Comparison of ENCODE assay signal across 1 cellular context in the genomic region with DNA sequence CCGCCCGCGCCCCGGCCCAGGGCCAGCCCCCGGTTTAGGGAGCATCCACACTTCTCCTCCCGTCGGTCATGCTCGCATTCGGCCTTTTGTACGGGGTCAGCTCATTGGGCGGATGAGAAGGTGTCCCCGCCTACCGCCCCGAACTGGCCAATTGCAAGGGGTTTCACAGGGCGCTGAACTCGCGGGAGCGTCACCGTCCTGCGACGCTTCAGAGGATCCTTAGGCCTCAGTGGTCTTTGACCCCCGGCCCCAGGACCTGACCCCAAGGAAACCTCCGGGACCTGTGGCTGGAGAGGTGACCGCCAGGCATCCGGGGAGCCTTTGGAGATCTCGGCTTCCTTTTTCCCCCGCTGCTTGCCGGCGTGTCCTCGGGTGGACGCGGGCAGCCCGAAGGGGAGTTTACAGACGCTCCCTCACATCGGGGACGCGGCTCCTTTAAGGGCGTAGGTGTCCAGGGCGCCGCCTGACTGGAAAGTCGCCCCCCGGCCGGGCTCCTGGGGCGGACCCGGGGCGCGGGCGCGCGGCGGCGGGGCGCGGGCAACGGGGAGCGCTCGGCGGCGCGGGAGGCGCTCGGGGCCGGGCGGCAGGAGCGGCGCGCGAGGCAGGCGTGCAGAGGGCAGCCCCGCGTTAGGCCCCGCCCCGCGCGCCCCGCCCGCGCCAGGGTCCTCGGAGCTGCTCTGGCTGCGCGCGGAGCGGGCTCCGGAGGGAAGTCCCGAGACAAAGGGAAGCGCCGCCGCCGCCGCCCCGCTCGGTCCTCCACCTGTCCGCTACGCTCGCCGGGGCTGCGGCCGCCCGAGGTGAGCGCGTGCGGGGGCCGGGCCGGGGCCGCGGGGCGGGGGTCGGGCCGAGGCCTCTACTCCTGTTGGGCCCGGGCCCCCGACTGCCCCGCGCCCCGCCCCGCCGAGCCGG.
TF ChIP-seq lines count a peak whose summit lies in the region.

A gene (plus strand): TSS at position 660 of the 909 bp plus-strand sequence. CDS start 4,395 bp downstream, outside the sequence.

TF ChIP-seq in K562, 482 proteins besides CTCF, POLR2A, EP300 and RAD21 (continued from another document and continues in another):
- TF ChIP-seq, protein P1, sequence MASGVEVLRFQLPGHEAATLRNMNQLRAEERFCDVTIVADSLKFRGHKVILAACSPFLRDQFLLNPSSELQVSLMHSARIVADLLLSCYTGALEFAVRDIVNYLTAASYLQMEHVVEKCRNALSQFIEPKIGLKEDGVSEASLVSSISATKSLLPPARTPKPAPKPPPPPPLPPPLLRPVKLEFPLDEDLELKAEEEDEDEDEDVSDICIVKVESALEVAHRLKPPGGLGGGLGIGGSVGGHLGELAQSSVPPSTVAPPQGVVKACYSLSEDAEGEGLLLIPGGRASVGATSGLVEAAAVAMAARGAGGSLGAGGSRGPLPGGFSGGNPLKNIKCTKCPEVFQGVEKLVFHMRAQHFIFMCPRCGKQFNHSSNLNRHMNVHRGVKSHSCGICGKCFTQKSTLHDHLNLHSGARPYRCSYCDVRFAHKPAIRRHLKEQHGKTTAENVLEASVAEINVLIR (CRISPR knock-in tag; IDR thresholded peaks at IDR 0.05), result peak; percentile 90
- TF ChIP-seq CEBPB (tag; IDR thresholded peaks at IDR 0.05), result no peak
- TF ChIP-seq XRCC3 (IDR thresholded peaks at IDR 0.05), result no peak
- TF ChIP-seq FOXJ3 (CRISPR knock-in tag; IDR thresholded peaks at IDR 0.05), result no peak
- no peak for TF ChIP-seq ZC3H4 (CRISPR knock-in tag; IDR thresholded peaks at IDR 0.05; ENCODE audit: borderline replicate concordance)
- peak; percentile 98 for TF ChIP-seq EP400 (IDR thresholded peaks at IDR 0.05)
- no peak for TF ChIP-seq NFXL1 (CRISPR knock-in tag; IDR thresholded peaks at IDR 0.05)
- no peak for TF ChIP-seq TEAD4 (IDR thresholded peaks at IDR 0.05; ENCODE audit: low read length)
- 0 out of 2 replicates have a peak, but pooled peaks have one; percentile 54 for TF ChIP-seq TEAD4 (CRISPR knock-in tag; IDR thresholded peaks at IDR 0.05; ENCODE audit: borderline replicate concordance)
- TF ChIP-seq KAT7 (CRISPR knock-in tag; IDR thresholded peaks at IDR 0.05; ENCODE audit: borderline replicate concordance), result no peak
- TF ChIP-seq MCM5 (IDR thresholded peaks at IDR 0.05; ENCODE audit: low read depth), result no peak
- TF ChIP-seq RFX7 (CRISPR knock-in tag; IDR thresholded peaks at IDR 0.05), result no peak
- no peak for TF ChIP-seq KDM1A (IDR thresholded peaks at IDR 0.05)
- peak; percentile 63; the same call in 1 of the 2 replicates for TF ChIP-seq HLTF (IDR thresholded peaks at IDR 0.05)
- TF ChIP-seq, protein P2, sequence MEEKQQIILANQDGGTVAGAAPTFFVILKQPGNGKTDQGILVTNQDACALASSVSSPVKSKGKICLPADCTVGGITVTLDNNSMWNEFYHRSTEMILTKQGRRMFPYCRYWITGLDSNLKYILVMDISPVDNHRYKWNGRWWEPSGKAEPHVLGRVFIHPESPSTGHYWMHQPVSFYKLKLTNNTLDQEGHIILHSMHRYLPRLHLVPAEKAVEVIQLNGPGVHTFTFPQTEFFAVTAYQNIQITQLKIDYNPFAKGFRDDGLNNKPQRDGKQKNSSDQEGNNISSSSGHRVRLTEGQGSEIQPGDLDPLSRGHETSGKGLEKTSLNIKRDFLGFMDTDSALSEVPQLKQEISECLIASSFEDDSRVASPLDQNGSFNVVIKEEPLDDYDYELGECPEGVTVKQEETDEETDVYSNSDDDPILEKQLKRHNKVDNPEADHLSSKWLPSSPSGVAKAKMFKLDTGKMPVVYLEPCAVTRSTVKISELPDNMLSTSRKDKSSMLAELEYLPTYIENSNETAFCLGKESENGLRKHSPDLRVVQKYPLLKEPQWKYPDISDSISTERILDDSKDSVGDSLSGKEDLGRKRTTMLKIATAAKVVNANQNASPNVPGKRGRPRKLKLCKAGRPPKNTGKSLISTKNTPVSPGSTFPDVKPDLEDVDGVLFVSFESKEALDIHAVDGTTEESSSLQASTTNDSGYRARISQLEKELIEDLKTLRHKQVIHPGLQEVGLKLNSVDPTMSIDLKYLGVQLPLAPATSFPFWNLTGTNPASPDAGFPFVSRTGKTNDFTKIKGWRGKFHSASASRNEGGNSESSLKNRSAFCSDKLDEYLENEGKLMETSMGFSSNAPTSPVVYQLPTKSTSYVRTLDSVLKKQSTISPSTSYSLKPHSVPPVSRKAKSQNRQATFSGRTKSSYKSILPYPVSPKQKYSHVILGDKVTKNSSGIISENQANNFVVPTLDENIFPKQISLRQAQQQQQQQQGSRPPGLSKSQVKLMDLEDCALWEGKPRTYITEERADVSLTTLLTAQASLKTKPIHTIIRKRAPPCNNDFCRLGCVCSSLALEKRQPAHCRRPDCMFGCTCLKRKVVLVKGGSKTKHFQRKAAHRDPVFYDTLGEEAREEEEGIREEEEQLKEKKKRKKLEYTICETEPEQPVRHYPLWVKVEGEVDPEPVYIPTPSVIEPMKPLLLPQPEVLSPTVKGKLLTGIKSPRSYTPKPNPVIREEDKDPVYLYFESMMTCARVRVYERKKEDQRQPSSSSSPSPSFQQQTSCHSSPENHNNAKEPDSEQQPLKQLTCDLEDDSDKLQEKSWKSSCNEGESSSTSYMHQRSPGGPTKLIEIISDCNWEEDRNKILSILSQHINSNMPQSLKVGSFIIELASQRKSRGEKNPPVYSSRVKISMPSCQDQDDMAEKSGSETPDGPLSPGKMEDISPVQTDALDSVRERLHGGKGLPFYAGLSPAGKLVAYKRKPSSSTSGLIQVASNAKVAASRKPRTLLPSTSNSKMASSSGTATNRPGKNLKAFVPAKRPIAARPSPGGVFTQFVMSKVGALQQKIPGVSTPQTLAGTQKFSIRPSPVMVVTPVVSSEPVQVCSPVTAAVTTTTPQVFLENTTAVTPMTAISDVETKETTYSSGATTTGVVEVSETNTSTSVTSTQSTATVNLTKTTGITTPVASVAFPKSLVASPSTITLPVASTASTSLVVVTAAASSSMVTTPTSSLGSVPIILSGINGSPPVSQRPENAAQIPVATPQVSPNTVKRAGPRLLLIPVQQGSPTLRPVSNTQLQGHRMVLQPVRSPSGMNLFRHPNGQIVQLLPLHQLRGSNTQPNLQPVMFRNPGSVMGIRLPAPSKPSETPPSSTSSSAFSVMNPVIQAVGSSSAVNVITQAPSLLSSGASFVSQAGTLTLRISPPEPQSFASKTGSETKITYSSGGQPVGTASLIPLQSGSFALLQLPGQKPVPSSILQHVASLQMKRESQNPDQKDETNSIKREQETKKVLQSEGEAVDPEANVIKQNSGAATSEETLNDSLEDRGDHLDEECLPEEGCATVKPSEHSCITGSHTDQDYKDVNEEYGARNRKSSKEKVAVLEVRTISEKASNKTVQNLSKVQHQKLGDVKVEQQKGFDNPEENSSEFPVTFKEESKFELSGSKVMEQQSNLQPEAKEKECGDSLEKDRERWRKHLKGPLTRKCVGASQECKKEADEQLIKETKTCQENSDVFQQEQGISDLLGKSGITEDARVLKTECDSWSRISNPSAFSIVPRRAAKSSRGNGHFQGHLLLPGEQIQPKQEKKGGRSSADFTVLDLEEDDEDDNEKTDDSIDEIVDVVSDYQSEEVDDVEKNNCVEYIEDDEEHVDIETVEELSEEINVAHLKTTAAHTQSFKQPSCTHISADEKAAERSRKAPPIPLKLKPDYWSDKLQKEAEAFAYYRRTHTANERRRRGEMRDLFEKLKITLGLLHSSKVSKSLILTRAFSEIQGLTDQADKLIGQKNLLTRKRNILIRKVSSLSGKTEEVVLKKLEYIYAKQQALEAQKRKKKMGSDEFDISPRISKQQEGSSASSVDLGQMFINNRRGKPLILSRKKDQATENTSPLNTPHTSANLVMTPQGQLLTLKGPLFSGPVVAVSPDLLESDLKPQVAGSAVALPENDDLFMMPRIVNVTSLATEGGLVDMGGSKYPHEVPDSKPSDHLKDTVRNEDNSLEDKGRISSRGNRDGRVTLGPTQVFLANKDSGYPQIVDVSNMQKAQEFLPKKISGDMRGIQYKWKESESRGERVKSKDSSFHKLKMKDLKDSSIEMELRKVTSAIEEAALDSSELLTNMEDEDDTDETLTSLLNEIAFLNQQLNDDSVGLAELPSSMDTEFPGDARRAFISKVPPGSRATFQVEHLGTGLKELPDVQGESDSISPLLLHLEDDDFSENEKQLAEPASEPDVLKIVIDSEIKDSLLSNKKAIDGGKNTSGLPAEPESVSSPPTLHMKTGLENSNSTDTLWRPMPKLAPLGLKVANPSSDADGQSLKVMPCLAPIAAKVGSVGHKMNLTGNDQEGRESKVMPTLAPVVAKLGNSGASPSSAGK (IDR thresholded peaks at IDR 0.05), result no peak; the same call in 1 of the 2 replicates
- TF ChIP-seq MAFF (IDR thresholded peaks at IDR 0.05; ENCODE audit: low read length), result no peak
- TF ChIP-seq, protein P3, sequence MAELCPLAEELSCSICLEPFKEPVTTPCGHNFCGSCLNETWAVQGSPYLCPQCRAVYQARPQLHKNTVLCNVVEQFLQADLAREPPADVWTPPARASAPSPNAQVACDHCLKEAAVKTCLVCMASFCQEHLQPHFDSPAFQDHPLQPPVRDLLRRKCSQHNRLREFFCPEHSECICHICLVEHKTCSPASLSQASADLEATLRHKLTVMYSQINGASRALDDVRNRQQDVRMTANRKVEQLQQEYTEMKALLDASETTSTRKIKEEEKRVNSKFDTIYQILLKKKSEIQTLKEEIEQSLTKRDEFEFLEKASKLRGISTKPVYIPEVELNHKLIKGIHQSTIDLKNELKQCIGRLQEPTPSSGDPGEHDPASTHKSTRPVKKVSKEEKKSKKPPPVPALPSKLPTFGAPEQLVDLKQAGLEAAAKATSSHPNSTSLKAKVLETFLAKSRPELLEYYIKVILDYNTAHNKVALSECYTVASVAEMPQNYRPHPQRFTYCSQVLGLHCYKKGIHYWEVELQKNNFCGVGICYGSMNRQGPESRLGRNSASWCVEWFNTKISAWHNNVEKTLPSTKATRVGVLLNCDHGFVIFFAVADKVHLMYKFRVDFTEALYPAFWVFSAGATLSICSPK (IDR thresholded peaks at IDR 0.05; ENCODE audit: borderline replicate concordance), result peak; percentile 99
- TF ChIP-seq RHOXF2B (CRISPR knock-in tag; conservative IDR thresholded peaks at IDR 0.05), result no peak
- TF ChIP-seq MCM7 (IDR thresholded peaks at IDR 0.05), result no peak
- TF ChIP-seq PCBP1 (IDR thresholded peaks at IDR 0.05; ENCODE audit: low read depth, low read length, poor library complexity, severe bottlenecking), result peak; percentile 78
- TF ChIP-seq POLR2B (IDR thresholded peaks at IDR 0.05; ENCODE audit: low read depth, partially characterized antibody), result no peak
- TF ChIP-seq CSDE1 (IDR thresholded peaks at IDR 0.05), result no peak; a peak in 1 of 4 replicates
- peak; percentile 78 for TF ChIP-seq LEF1 (IDR thresholded peaks at IDR 0.05)
- TF ChIP-seq ETS2 (tag; IDR thresholded peaks at IDR 0.05; ENCODE audit: borderline replicate concordance, poor library complexity, severe bottlenecking), result no peak
- no peak for TF ChIP-seq SRSF7 (optimal IDR thresholded peaks at IDR 0.05; ENCODE audit: low read depth, low read length)
- no peak for TF ChIP-seq HNRNPK (IDR thresholded peaks at IDR 0.05; ENCODE audit: low read depth, low read length, poor library complexity, severe bottlenecking)
- TF ChIP-seq GTF2E2 (tag; IDR thresholded peaks at IDR 0.05), result no peak
- peak; percentile 34 for TF ChIP-seq CCNT2 (IDR thresholded peaks at IDR 0.05; ENCODE audit: borderline replicate concordance, extremely low read depth, insufficient read length, low read depth, low read length)
- TF ChIP-seq L3MBTL2 (IDR thresholded peaks at IDR 0.05), result peak; percentile 76
- no peak for TF ChIP-seq GATAD2B (IDR thresholded peaks at IDR 0.05; ENCODE audit: borderline replicate concordance)
- no peak for TF ChIP-seq KLF16 (IDR thresholded peaks at IDR 0.05)
- peak; percentile 58; the same call in 1 of the 2 replicates for TF ChIP-seq HDAC2 (IDR thresholded peaks at IDR 0.05)
- no peak for TF ChIP-seq ZNF184 (CRISPR knock-in tag; IDR thresholded peaks at IDR 0.05)
- no peak for TF ChIP-seq SAP30 (IDR thresholded peaks at IDR 0.05; ENCODE audit: borderline replicate concordance, insufficient read depth, low read depth, low read length, poor library complexity, severe bottlenecking)
- TF ChIP-seq HNRNPUL1 (IDR thresholded peaks at IDR 0.05; ENCODE audit: low read length), result no peak
- TF ChIP-seq KAT2B (IDR thresholded peaks at IDR 0.05; ENCODE audit: low read depth, low read length), result peak; percentile 95
- no peak for TF ChIP-seq JUNB (CRISPR knock-in tag; conservative IDR thresholded peaks at IDR 0.05)
- no peak for TF ChIP-seq ZNF644 (tag; IDR thresholded peaks at IDR 0.05; ENCODE audit: low read depth)
- TF ChIP-seq, protein P4, sequence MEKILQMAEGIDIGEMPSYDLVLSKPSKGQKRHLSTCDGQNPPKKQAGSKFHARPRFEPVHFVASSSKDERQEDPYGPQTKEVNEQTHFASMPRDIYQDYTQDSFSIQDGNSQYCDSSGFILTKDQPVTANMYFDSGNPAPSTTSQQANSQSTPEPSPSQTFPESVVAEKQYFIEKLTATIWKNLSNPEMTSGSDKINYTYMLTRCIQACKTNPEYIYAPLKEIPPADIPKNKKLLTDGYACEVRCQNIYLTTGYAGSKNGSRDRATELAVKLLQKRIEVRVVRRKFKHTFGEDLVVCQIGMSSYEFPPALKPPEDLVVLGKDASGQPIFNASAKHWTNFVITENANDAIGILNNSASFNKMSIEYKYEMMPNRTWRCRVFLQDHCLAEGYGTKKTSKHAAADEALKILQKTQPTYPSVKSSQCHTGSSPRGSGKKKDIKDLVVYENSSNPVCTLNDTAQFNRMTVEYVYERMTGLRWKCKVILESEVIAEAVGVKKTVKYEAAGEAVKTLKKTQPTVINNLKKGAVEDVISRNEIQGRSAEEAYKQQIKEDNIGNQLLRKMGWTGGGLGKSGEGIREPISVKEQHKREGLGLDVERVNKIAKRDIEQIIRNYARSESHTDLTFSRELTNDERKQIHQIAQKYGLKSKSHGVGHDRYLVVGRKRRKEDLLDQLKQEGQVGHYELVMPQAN (IDR thresholded peaks at IDR 0.05; ENCODE audit: borderline replicate concordance), result peak; percentile 67; the same call in 1 of the 2 replicates
- TF ChIP-seq, protein P5, sequence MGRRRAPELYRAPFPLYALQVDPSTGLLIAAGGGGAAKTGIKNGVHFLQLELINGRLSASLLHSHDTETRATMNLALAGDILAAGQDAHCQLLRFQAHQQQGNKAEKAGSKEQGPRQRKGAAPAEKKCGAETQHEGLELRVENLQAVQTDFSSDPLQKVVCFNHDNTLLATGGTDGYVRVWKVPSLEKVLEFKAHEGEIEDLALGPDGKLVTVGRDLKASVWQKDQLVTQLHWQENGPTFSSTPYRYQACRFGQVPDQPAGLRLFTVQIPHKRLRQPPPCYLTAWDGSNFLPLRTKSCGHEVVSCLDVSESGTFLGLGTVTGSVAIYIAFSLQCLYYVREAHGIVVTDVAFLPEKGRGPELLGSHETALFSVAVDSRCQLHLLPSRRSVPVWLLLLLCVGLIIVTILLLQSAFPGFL (CRISPR knock-in tag; IDR thresholded peaks at IDR 0.05), result no peak
